Comparison of ENCODE assay signal across 10 cellular contexts in genomic region chr10:109898666-109899577, GRCh38. TPM values are rescaled to one million over a fixed set of nuclear protein-coding genes. Genes with fewer than 3 reads are reported as not detected.
A peak's percentile ranks its signal among the peaks of the same experiment; 100 is the strongest.
DNase-seq lines count a peak whose midpoint lies in the region; ATAC-seq and TF ChIP-seq lines count a peak whose summit lies in the region.
"Had no signal": no experiment of that assay in that cellular context is flagged by ENCODE, and none has a peak within 500 bp of the region (broad histone marks: within the 10 kb centered on the region; RNA-seq: fewer than 3 reads in every experiment).

No MANE protein-coding gene starts in this region.

- TF ChIP-seq CTCF in endodermal cell (conservative IDR thresholded peaks at IDR 0.05) (no peak), upper lobe of left lung (IDR thresholded peaks at IDR 0.05) (no peak), GM20000 (IDR thresholded peaks at IDR 0.05; ENCODE audit: extremely low read depth, missing control alignments) (no peak)

- TF ChIP-seq POLR2A in upper lobe of left lung (IDR thresholded peaks at IDR 0.05): no peak

- H2BK5ac ChIP-seq in mesenchymal stem cell (ENCODE audit: low read depth, low read length, poor library complexity, severe bottlenecking): no peak overlapping the region

- DNase-seq in activated T-cell treated with anti-CD3 and anti-CD28 coated beads, Interleukin-2, amount 50 U/mL, for 4 hours: no peak
- DNase-seq in activated T-cell treated with anti-CD3 and anti-CD28 coated beads for 4 hours (no peak), endodermal cell (peak; percentile 26), mesenchymal stem cell (no peak), upper lobe of left lung (no peak), Ammon's horn (ENCODE audit: low spot score) (no peak), GM20000 (ENCODE audit: low spot score) (no peak), SKM-1 treated with dmso at 0.1 percent for 144 hours (lab: John Stamatoyannopoulos, UW; ENCODE audit: unreplicated experiment) (no peak)
- DNase-seq: pancreas, SHP77 had no signal

- H3K9me3 ChIP-seq in endodermal cell (ENCODE audit: control insufficient read depth, low read length) (no peaks in the 10 kb centered on the region), mesenchymal stem cell (ENCODE audit: control insufficient read depth, low read length) (no peaks in the 10 kb centered on the region), upper lobe of left lung (no peaks in the 10 kb centered on the region)
- H3K9me3 ChIP-seq: pancreas had no signal

- peaks cover 70% of the 10 kb centered on the region for H3K4me1 Mint-ChIP-seq in activated T-cell treated with anti-CD3 and anti-CD28 coated beads, Interleukin-2, amount 50 U/mL, for 4 hours (ENCODE audit: low read depth)
- peaks cover 3% of the 10 kb centered on the region for H3K4me1 Mint-ChIP-seq in endodermal cell

- H3K14ac ChIP-seq in mesenchymal stem cell (ENCODE audit: low read length in 2 of 2): no peak overlapping the region

- no peak overlapping the region for H2BK120ac ChIP-seq in mesenchymal stem cell (ENCODE audit: low read depth, low read length)

- no peak overlapping the region for H3K4me3 Mint-ChIP-seq in activated T-cell treated with anti-CD3 and anti-CD28 coated beads, Interleukin-2, amount 50 U/mL, for 4 hours
- no peak overlapping the region for H3K4me3 Mint-ChIP-seq in endodermal cell

- WGBS in endodermal cell (ENCODE audit: insufficient coverage in 1 of 2, insufficient read length in 1 of 2), 2 experiments: 95% methylated on average over 3 to 6 of the region's 6 CpGs
- 100% methylated on average over 5 of the region's 6 CpGs for WGBS in mesenchymal stem cell
- WGBS in upper lobe of left lung, 2 donors: 62 to 64% methylated on average over 6 of the region's 6 CpGs

- no peak overlapping the region for H2BK12ac ChIP-seq in mesenchymal stem cell (ENCODE audit: low read length in 2 of 2)

- no peak overlapping the region for H2AK5ac ChIP-seq in mesenchymal stem cell (ENCODE audit: low read length, severe bottlenecking)

- no peak overlapping the region for H4K91ac ChIP-seq in mesenchymal stem cell (ENCODE audit: low read length)

- H3K9ac ChIP-seq in endodermal cell (ENCODE audit: extremely low read depth, low read length, poor library complexity, severe bottlenecking) (no peak overlapping the region), mesenchymal stem cell (ENCODE audit: low read length) (peak overlapping the region; percentile 67)

- no peak overlapping the region for H3K4ac ChIP-seq in mesenchymal stem cell (ENCODE audit: low read depth in 1 of 2, low read length in 2 of 2)

- H3K27me3 ChIP-seq in endodermal cell (ENCODE audit: control insufficient read depth, insufficient read depth, low read length, poor library complexity, severe bottlenecking) (no peaks in the 10 kb centered on the region), mesenchymal stem cell (ENCODE audit: control insufficient read depth in 1 of 2, insufficient read depth in 1 of 2, low read length in 2 of 2) (no peaks in the 10 kb centered on the region), upper lobe of left lung (no peaks in the 10 kb centered on the region)
- H3K27me3 ChIP-seq: pancreas had no signal

- H3K27ac Mint-ChIP-seq in endodermal cell: no peak overlapping the region

- no peak for TF ChIP-seq EP300 in upper lobe of left lung (IDR thresholded peaks at IDR 0.05)

- H4K8ac ChIP-seq in mesenchymal stem cell (ENCODE audit: low read length): no peak overlapping the region

- peaks cover 32% of the 10 kb centered on the region for H3K36me3 Mint-ChIP-seq in activated T-cell treated with anti-CD3 and anti-CD28 coated beads, Interleukin-2, amount 50 U/mL, for 4 hours (ENCODE audit: insufficient read depth)
- H3K36me3 Mint-ChIP-seq in endodermal cell (ENCODE audit: low read depth): peaks cover 27% of the 10 kb centered on the region

- H3K23ac ChIP-seq in mesenchymal stem cell (ENCODE audit: low read length in 2 of 2): no peak overlapping the region

- no peak overlapping the region for H3K18ac ChIP-seq in mesenchymal stem cell (ENCODE audit: low read depth in 1 of 2, low read length in 2 of 2)

- peaks cover 20% of the 10 kb centered on the region for H3K36me3 ChIP-seq in endodermal cell (ENCODE audit: control insufficient read depth, insufficient read depth, low read length)
- H3K36me3 ChIP-seq in mesenchymal stem cell (ENCODE audit: control insufficient read depth in 1 of 2, insufficient read depth in 2 of 2, low read depth in 1 of 2, low read length in 2 of 2): peaks cover 0 to 7% of the 10 kb centered on the region in 2 experiments
- no peaks in the 10 kb centered on the region for H3K36me3 ChIP-seq in upper lobe of left lung
- H3K36me3 ChIP-seq: pancreas had no signal

- peak; percentile 42 to 53 for ATAC-seq in activated T-cell treated with anti-CD3 and anti-CD28 coated beads, Interleukin-2, amount 50 U/mL, for 4 hours
- ATAC-seq in upper lobe of left lung (ENCODE audit: low FRiP score in 2 of 2): no peak

- peaks cover 32% of the 10 kb centered on the region for H3K79me1 ChIP-seq in mesenchymal stem cell (replicated peaks; ENCODE audit: low read length, poor library complexity, severe bottlenecking)

- no peak overlapping the region for H3K4me2 ChIP-seq in mesenchymal stem cell (ENCODE audit: low read length, poor library complexity, severe bottlenecking)

- H3K4me1 ChIP-seq in endodermal cell (ENCODE audit: control insufficient read depth, insufficient read depth, low read length) (no peaks in the 10 kb centered on the region), mesenchymal stem cell (ENCODE audit: control insufficient read depth, insufficient read depth, low read depth, low read length) (peaks cover 15% of the 10 kb centered on the region), upper lobe of left lung (peaks cover 47 to 61% (median 54%) of the 10 kb centered on the region in 4 donors)

- no peak overlapping the region for H3K27ac ChIP-seq in endodermal cell (ENCODE audit: low read depth, low read length)
- no peak overlapping the region for H3K27ac ChIP-seq in mesenchymal stem cell (ENCODE audit: low read length, poor library complexity, severe bottlenecking)
- H3K27ac ChIP-seq in upper lobe of left lung: peak overlapping the region; percentile 5 to 80 (median 68)

- no peak overlapping the region for H2BK15ac ChIP-seq in mesenchymal stem cell (ENCODE audit: low read depth, poor library complexity, severe bottlenecking)

- no peaks in the 10 kb centered on the region for H3K27me3 Mint-ChIP-seq in activated T-cell treated with anti-CD3 and anti-CD28 coated beads, Interleukin-2, amount 50 U/mL, for 4 hours (ENCODE audit: low read depth)
- no peaks in the 10 kb centered on the region for H3K27me3 Mint-ChIP-seq in endodermal cell (ENCODE audit: insufficient read depth)

- no peaks in the 10 kb centered on the region for H3K9me3 Mint-ChIP-seq in activated T-cell treated with anti-CD3 and anti-CD28 coated beads, Interleukin-2, amount 50 U/mL, for 4 hours
- H3K9me3 Mint-ChIP-seq in endodermal cell: no peaks in the 10 kb centered on the region

- H2AFZ ChIP-seq in mesenchymal stem cell (ENCODE audit: low read depth, low read length): no peak overlapping the region

- H3K4me3 ChIP-seq in endodermal cell (ENCODE audit: low read length) (no peak overlapping the region), mesenchymal stem cell (ENCODE audit: insufficient read depth in 1 of 2, low read depth in 1 of 2, low read length in 2 of 2) (peak overlapping the region in 1 of 2 experiments; percentile 54), upper lobe of left lung (no peak overlapping the region)
- H3K4me3 ChIP-seq: pancreas had no signal

RNA-seq across cellular contexts. Expression of gene XPNPEP1, which starts 24.4 kb away (rescaled TPM):
- 10 to 100 TPM; 57.0 to 62.6 (median 62.4) TPM for total RNA-seq in activated T-cell treated with anti-CD3 and anti-CD28 coated beads, Interleukin-2, amount 50 U/mL, for 4 hours
- total RNA-seq in endodermal cell (10 to 100 TPM; 39.2 to 50.2 TPM), upper lobe of left lung (100 to 1,000 TPM in 2 of 6 donors, 10 to 100 TPM in 4; 40.6 to 132 (median 57.8) TPM)
- polyA plus RNA-seq in endodermal cell (2013, experiment 1 of 2): 54.5 TPM
- polyA plus RNA-seq in endodermal cell (2013, experiment 2 of 2): 51.2 TPM
- polyA plus RNA-seq in mesenchymal stem cell (2013, experiment 1 of 2): 48.5 TPM
- polyA plus RNA-seq in mesenchymal stem cell (2013, experiment 2 of 2): 47.3 TPM

Comparison
In these comparisons a context has a peak if more than half of its experiments do, and no peak if none do; other contexts are left out.
1. ATAC-seq: peak in activated T-cell treated with anti-CD3 and anti-CD28 coated beads, Interleukin-2, amount 50 U/mL, for 4 hours (2 of 2); none in upper lobe of left lung (0 of 2).
2. H3K27ac ChIP-seq: peak in upper lobe of left lung (4 of 4); none in endodermal cell (single experiment) and mesenchymal stem cell (single experiment).